11 cellular contexts compared by ENCODE assay signal in the genomic region with DNA sequence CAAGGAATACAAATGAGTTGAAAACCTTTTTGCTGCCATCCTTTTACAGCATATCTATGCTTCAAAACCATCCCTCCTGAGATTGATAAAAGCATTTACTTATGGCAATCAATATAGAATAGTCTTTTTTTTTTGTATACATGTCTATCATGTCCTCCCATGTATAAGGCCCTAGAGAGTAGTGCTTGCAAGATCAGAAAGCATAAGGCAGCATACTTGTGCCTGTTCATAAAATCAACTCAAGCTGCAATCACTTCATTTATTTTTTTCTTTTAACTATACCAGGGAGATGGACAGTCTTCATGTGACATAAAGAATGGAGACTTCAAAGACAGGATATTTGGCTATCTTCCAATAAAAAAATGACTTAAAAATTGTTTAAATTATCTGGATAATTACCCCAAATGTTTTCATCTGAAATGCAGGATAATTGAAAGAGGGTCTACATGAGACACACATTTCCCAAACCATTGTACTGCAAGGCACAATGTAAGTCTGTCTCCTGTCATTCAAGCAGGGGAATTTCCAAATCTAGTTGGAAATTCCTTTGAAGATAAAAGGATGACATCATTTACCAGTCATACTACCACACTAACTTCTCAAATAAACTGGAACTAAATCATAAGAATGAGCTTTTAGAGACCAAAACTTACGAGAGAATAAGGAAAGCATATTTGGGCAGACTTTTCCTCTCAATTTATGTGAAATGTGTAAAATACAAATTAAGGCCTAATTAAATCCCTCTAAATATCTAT. TPM values are rescaled to one million over a fixed set of nuclear protein-coding genes. Genes with fewer than 3 reads are reported as not detected.
DNase-seq lines count a peak whose midpoint lies in the region; ATAC-seq and TF ChIP-seq lines count a peak whose summit lies in the region.
"Had no signal": no experiment of that assay in that cellular context is flagged by ENCODE, and none has a peak within 500 bp of the region (broad histone marks: within the 10 kb centered on the region; RNA-seq: fewer than 3 reads in every experiment).

No MANE protein-coding gene starts in this region.

- no peaks in the 10 kb centered on the region for H3K27me3 ChIP-seq in GM23248 (replicated peaks; ENCODE audit: insufficient read depth)
- H3K27me3 ChIP-seq in colonic mucosa = no peaks in the 10 kb centered on the region
- H3K27me3 ChIP-seq in GM23338 (ENCODE audit: insufficient read depth) = no peaks in the 10 kb centered on the region
- no peaks in the 10 kb centered on the region for H3K27me3 ChIP-seq in Peyer's patch
- H3K27me3 ChIP-seq: cardiac muscle cell had no signal

- H3K9me3 ChIP-seq in GM23248 (ENCODE audit: low read depth) (no peaks in the 10 kb centered on the region), colonic mucosa (no peaks in the 10 kb centered on the region), Peyer's patch (no peaks in the 10 kb centered on the region)

- no peak overlapping the region for H3K4me3 ChIP-seq in GM23248
- no peak overlapping the region for H3K4me3 ChIP-seq in colonic mucosa
- no peak overlapping the region for H3K4me3 ChIP-seq in GM23338
- no peak overlapping the region for H3K4me3 ChIP-seq in Peyer's patch
- H3K4me3 ChIP-seq: cardiac muscle cell had no signal

- in situ Hi-C loops in GM23248 (cut with MboI) = no loop called here

- intact Hi-C loops in Calu3 (cut with micrococcal nuclease; ENCODE audit: unreplicated experiment) = no loop called here
- intact Hi-C loops in colonic mucosa (cut with DNase I) = no loop called here

- H3K4me1 Mint-ChIP-seq in Calu3 (ENCODE audit: low read depth, unreplicated experiment) = peaks cover 40% of the 10 kb centered on the region
- H3K4me1 Mint-ChIP-seq in GM23338 = peaks cover 5% of the 10 kb centered on the region; the same call in 1 of the 3 replicates

- H3K36me3 ChIP-seq in GM23248 (ENCODE audit: low read depth) (no peaks in the 10 kb centered on the region), colonic mucosa (no peaks in the 10 kb centered on the region), GM23338 (ENCODE audit: insufficient read depth) (no peaks in the 10 kb centered on the region), Peyer's patch (no peaks in the 10 kb centered on the region)

- H2AFZ ChIP-seq in GM23248 = no peak overlapping the region
- H2AFZ ChIP-seq in GM23338 = no peak overlapping the region

- H3K9ac ChIP-seq in GM23248 = no peak overlapping the region
- no peak overlapping the region for H3K9ac ChIP-seq in colonic mucosa (ENCODE audit: low read depth in 2 of 2, low read length in 2 of 2)

- H3K36me3 Mint-ChIP-seq in Calu3 (ENCODE audit: insufficient read depth, unreplicated experiment) = no peaks in the 10 kb centered on the region
- no peaks in the 10 kb centered on the region for H3K36me3 Mint-ChIP-seq in GM23338 (ENCODE audit: low read depth)

- no peak for TF ChIP-seq POLR2A in Peyer's patch (IDR thresholded peaks at IDR 0.05)

- WGBS in GM23248 (ENCODE audit: low coverage in 1 of 2, low lambda C conversion rate in 2 of 2, missing lambda C conversion rate in 2 of 2), 2 experiments = 17 to 42% methylated on average over 1 of the region's 1 CpG

- H3K4me2 ChIP-seq in GM23248 (ENCODE audit: unreplicated experiment) = peak overlapping the region; percentile 34
- H3K4me2 ChIP-seq in GM23338 = no peak overlapping the region

- H3K9me3 Mint-ChIP-seq in Calu3 (ENCODE audit: low read depth, unreplicated experiment) (no peaks in the 10 kb centered on the region), GM23338 (no peaks in the 10 kb centered on the region)

- H3K4me1 ChIP-seq in GM23248 (ENCODE audit: insufficient read depth) = peaks cover 22% of the 10 kb centered on the region
- no peaks in the 10 kb centered on the region for H3K4me1 ChIP-seq in colonic mucosa
- peaks cover 4% of the 10 kb centered on the region; the same call in 1 of the 2 replicates for H3K4me1 ChIP-seq in GM23338 (ENCODE audit: insufficient read depth)
- H3K4me1 ChIP-seq in Peyer's patch = no peaks in the 10 kb centered on the region

- CTCF ChIA-PET in Calu3 (lab: Charles Lee) = no interaction called here

- no peak overlapping the region for H3K4me3 Mint-ChIP-seq in Calu3 (ENCODE audit: low read depth, unreplicated experiment)
- H3K4me3 Mint-ChIP-seq in GM23338 = no peak overlapping the region

- H3K27ac ChIP-seq in GM23248 = no peak overlapping the region
- no peak overlapping the region for H3K27ac ChIP-seq in colonic mucosa
- H3K27ac ChIP-seq in GM23338 (ENCODE audit: low read depth) = no peak overlapping the region
- no peak overlapping the region for H3K27ac ChIP-seq in Peyer's patch
- H3K27ac ChIP-seq: cardiac muscle cell had no signal

- no peaks in the 10 kb centered on the region for H3K79me2 ChIP-seq in GM23248 (ENCODE audit: insufficient read depth)
- no peaks in the 10 kb centered on the region for H3K79me2 ChIP-seq in GM23338 (replicated peaks; ENCODE audit: insufficient read depth)

- ATAC-seq in SK-N-SH treated with all-trans-retinoic acid at 6 μM for 48 hours (peak; percentile 77), GM23338 (no peak)

- BruUV-seq in Calu3 (replicated peaks; lab: Mats Ljungman, UMichigan) = no TSS peak

- H4K20me1 ChIP-seq in GM23248 (ENCODE audit: insufficient read depth) (no peaks in the 10 kb centered on the region), GM23338 (replicated peaks; ENCODE audit: insufficient read depth) (no peaks in the 10 kb centered on the region)

- DNase-seq in Calu3 (no peak), GM23248 (peak; percentile 70), kidney glomerular epithelial cell (lab: John Stamatoyannopoulos, UW) (peak; percentile 74), colonic mucosa (no peak), GM23338 (ENCODE audit: low spot score) (no peak), C1 segment of cervical spinal cord (lab: John Stamatoyannopoulos, UW) (no peak), Peyer's patch (no peak)
- DNase-seq: NCI-H187; stimulated activated CD4-positive, alpha-beta T cell treated with anti-CD3 and anti-CD28 coated beads, Interleukin-1b, Interleukin-23, amount 100 ng/mL, for 48 hours had no signal

- H3F3A ChIP-seq in GM23248 (ENCODE audit: insufficient read depth) (no peaks in the 10 kb centered on the region), GM23338 (replicated peaks; ENCODE audit: low read depth) (no peaks in the 10 kb centered on the region)

- H3K27ac Mint-ChIP-seq in Calu3 (ENCODE audit: unreplicated experiment) = peak overlapping the region; percentile 81
- H3K27ac Mint-ChIP-seq in GM23338 = no peak overlapping the region

- TF ChIP-seq CTCF in Calu3 (IDR thresholded peaks at IDR 0.05; ENCODE audit: unreplicated experiment) = no peak
- TF ChIP-seq CTCF in colonic mucosa (IDR thresholded peaks at IDR 0.05) = no peak
- no peak for TF ChIP-seq CTCF in GM23338 (conservative IDR thresholded peaks at IDR 0.05; ENCODE audit: low read depth in 2 of 2)
- no peak for TF ChIP-seq CTCF in Peyer's patch (IDR thresholded peaks at IDR 0.05)

- no peaks in the 10 kb centered on the region for H3K9me2 ChIP-seq in GM23248 (ENCODE audit: insufficient read depth)
- no peaks in the 10 kb centered on the region for H3K9me2 ChIP-seq in GM23338 (ENCODE audit: insufficient read depth)

- no peaks in the 10 kb centered on the region for H3K27me3 Mint-ChIP-seq in Calu3 (ENCODE audit: unreplicated experiment)
- H3K27me3 Mint-ChIP-seq in GM23338 (ENCODE audit: insufficient read depth, low read depth, poor library complexity) = no peaks in the 10 kb centered on the region

TF ChIP-seq in SK-N-SH treated with all-trans-retinoic acid at 6 μM for 48 hours, 23 proteins besides CTCF, POLR2A, EP300 and RAD21 (continues in another document):
- TF ChIP-seq SNAI2 (CRISPR knock-in tag; IDR thresholded peaks at IDR 0.05) (peak; percentile 65; the same call in 1 of the 2 replicates), ESRRG (CRISPR knock-in tag; IDR thresholded peaks at IDR 0.05) (no peak), TCF4 (CRISPR knock-in tag; IDR thresholded peaks at IDR 0.05; ENCODE audit: borderline replicate concordance) (peak; percentile 38; the same call in 1 of the 2 replicates), CSDC2 (CRISPR knock-in tag; IDR thresholded peaks at IDR 0.05) (no peak)

TF ChIP-seq in GM23338, 12 proteins besides CTCF, POLR2A, EP300 and RAD21 (continues in another document):
- TF ChIP-seq, protein P1, sequence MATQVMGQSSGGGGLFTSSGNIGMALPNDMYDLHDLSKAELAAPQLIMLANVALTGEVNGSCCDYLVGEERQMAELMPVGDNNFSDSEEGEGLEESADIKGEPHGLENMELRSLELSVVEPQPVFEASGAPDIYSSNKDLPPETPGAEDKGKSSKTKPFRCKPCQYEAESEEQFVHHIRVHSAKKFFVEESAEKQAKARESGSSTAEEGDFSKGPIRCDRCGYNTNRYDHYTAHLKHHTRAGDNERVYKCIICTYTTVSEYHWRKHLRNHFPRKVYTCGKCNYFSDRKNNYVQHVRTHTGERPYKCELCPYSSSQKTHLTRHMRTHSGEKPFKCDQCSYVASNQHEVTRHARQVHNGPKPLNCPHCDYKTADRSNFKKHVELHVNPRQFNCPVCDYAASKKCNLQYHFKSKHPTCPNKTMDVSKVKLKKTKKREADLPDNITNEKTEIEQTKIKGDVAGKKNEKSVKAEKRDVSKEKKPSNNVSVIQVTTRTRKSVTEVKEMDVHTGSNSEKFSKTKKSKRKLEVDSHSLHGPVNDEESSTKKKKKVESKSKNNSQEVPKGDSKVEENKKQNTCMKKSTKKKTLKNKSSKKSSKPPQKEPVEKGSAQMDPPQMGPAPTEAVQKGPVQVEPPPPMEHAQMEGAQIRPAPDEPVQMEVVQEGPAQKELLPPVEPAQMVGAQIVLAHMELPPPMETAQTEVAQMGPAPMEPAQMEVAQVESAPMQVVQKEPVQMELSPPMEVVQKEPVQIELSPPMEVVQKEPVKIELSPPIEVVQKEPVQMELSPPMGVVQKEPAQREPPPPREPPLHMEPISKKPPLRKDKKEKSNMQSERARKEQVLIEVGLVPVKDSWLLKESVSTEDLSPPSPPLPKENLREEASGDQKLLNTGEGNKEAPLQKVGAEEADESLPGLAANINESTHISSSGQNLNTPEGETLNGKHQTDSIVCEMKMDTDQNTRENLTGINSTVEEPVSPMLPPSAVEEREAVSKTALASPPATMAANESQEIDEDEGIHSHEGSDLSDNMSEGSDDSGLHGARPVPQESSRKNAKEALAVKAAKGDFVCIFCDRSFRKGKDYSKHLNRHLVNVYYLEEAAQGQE (IDR thresholded peaks at IDR 0.05; ENCODE audit: unreplicated experiment) = no peak
- TF ChIP-seq NANOG (IDR thresholded peaks at IDR 0.05; ENCODE audit: borderline replicate concordance) = no peak
- TF ChIP-seq JUNB (IDR thresholded peaks at IDR 0.05; ENCODE audit: unreplicated experiment) = no peak

RNA-seq across cellular contexts. Expression of a gene that starts 22.5 kb away (rescaled TPM):
- not detected in 2 replicates for total RNA-seq in Calu3 (2022)
- total RNA-seq in GM23248 (2014; rRNA removed; shearing (Covaris generic)) = 0.25 and 0.43 TPM in 2 replicates
- polyA plus RNA-seq in GM23248 (2016; fragmentation: Nextera tagmentation; extraction: Ambion mirVana) = 0.16 and 0.41 TPM in 2 replicates
- total RNA-seq in colonic mucosa = under 1 TPM; 0.35 to 0.42 TPM
- total RNA-seq in GM23338 (2014; rRNA removed; shearing (Covaris generic)) = 0.23 TPM in 1 of 2 replicates, not detected in the other
- 0.31 and 0.40 TPM in 2 replicates for polyA plus RNA-seq in GM23338 (2016; fragmentation: Nextera tagmentation; extraction: Ambion mirVana)
- total RNA-seq in Peyer's patch = under 1 TPM in 2 of 4 donors, not detected in 2; 0.40 to 0.53 TPM

Comparison
In these comparisons a context has a peak if more than half of its experiments do, and no peak if none do; other contexts are left out.
1. DNase-seq: peak in GM23248 (single experiment) and kidney glomerular epithelial cell (single experiment); none in Calu3 (single experiment), colonic mucosa (single experiment), GM23338 (single experiment), C1 segment of cervical spinal cord (0 of 14) and Peyer's patch (0 of 3).